In genomic region chr2:217412721-217413120, GRCh38 we compare ENCODE assay signal across 12 cellular contexts.
DNase-seq lines count a peak whose midpoint lies in the region; ATAC-seq and TF ChIP-seq lines count a peak whose summit lies in the region.
"Had no signal": no experiment of that assay in that cellular context is flagged by ENCODE, and none has a peak within 500 bp of the region (broad histone marks: within the 10 kb centered on the region; RNA-seq: fewer than 3 reads in every experiment).

No MANE protein-coding gene starts in this region.

- no peak overlapping the region for H2AK5ac ChIP-seq in neuronal stem cell (ENCODE audit: low read depth, low read length)

- H3K9me3 ChIP-seq in neuronal stem cell (replicated peaks in 1 of 2; ENCODE audit: control insufficient read depth in 2 of 2, insufficient read depth in 1 of 2, low read depth in 1 of 2, low read length in 2 of 2): no peaks in the 10 kb centered on the region
- H3K9me3 ChIP-seq in osteoblast (ENCODE audit: low read depth, low read length): no peaks in the 10 kb centered on the region

- no peak overlapping the region for H3K23ac ChIP-seq in neuronal stem cell (ENCODE audit: low read depth, low read length, poor library complexity)

- H2BK120ac ChIP-seq in neuronal stem cell (ENCODE audit: low read depth, low read length): no peak overlapping the region

- no peak overlapping the region for H2BK5ac ChIP-seq in neuronal stem cell (ENCODE audit: low read length)

- no peak overlapping the region for H2BK12ac ChIP-seq in neuronal stem cell (ENCODE audit: low read length)

- H3K14ac ChIP-seq in neuronal stem cell (ENCODE audit: low read length): no peak overlapping the region

- H3K4me3 ChIP-seq in fibroblast of mammary gland (ENCODE audit: control insufficient read depth, low read depth, low read length): no peak overlapping the region
- H3K4me3 ChIP-seq in neuronal stem cell (ENCODE audit: low read length in 2 of 2): no peak overlapping the region
- no peak overlapping the region for H3K4me3 ChIP-seq in urinary bladder (ENCODE audit: low read depth, low read length)
- no peak overlapping the region for H3K4me3 ChIP-seq in osteoblast (ENCODE audit: insufficient read depth, low read length)

- DNase-seq in NCI-H446 treated with DMSO at 0.1 percent for 48 hours (lab: John Stamatoyannopoulos, UW): peak; percentile 16
- DNase-seq in fibroblast of mammary gland (ENCODE audit: low read depth): peak; percentile 56
- no peak for DNase-seq in neuronal stem cell (ENCODE audit: low spot score)
- DNase-seq in osteoblast (ENCODE audit: insufficient read length, low spot score, missing footprints): no peak
- DNase-seq: activated naive CD8-positive, alpha-beta T cell treated with anti-CD3 and anti-CD28 coated beads for 36 hours; CD8-positive, alpha-beta T cell; left cardiac atrium; stimulated activated CD4-positive, alpha-beta T cell treated with anti-CD3 and anti-CD28 coated beads, Interleukin-4, amount 100 ng/mL, for 24 hours; stimulated activated naive B cell treated with anti-CD40 and anti-IgM and Interleukin-4, amounts not matched to agents 10 μg/mL and 1 μg/mL and 100 μg/mL, for 72 hours had no signal

- H3K4me2 ChIP-seq in neuronal stem cell (ENCODE audit: insufficient read depth, low read length, poor library complexity, severe bottlenecking) (no peak overlapping the region), osteoblast (ENCODE audit: insufficient read depth, low read length) (no peak overlapping the region)

- ATAC-seq in HG03280 (IDR thresholded peaks at IDR 0.05; ENCODE audit: unreplicated experiment): no peak
- no peak for ATAC-seq in GM21381 (IDR thresholded peaks at IDR 0.05; ENCODE audit: unreplicated experiment)
- ATAC-seq: CD8-positive, alpha-beta T cell; stimulated activated naive B cell treated with anti-CD40 and anti-IgM and Interleukin-4, amounts not matched to agents 10 μg/mL and 1 μg/mL and 100 μg/mL, for 72 hours had no signal

- H3K9ac ChIP-seq in neuronal stem cell (ENCODE audit: low read depth, low read length, poor library complexity): no peak overlapping the region

- peak overlapping the region; percentile 23 for H2AFZ ChIP-seq in neuronal stem cell (ENCODE audit: low read length)
- no peak overlapping the region for H2AFZ ChIP-seq in osteoblast (ENCODE audit: low read length)

- H4K20me1 ChIP-seq in osteoblast (ENCODE audit: insufficient read depth, low read length): no peaks in the 10 kb centered on the region

- H3K4ac ChIP-seq in neuronal stem cell (ENCODE audit: low read length): no peak overlapping the region

- no peak overlapping the region for H4K91ac ChIP-seq in neuronal stem cell (ENCODE audit: low read depth, low read length, poor library complexity)

- H3K27ac ChIP-seq in neuronal stem cell (replicated peaks; ENCODE audit: low read length) (no peak overlapping the region), urinary bladder (ENCODE audit: low read depth) (peak overlapping the region; percentile 33), osteoblast (ENCODE audit: low read depth, low read length) (no peak overlapping the region)

- TF ChIP-seq CTCF in fibroblast of mammary gland (conservative IDR thresholded peaks at IDR 0.05; ENCODE audit: control insufficient read depth, insufficient read depth, low read depth, low read length): no peak
- TF ChIP-seq CTCF in osteoblast (IDR thresholded peaks at IDR 0.05; ENCODE audit: extremely low read depth, low read depth, low read length): no peak

- H3K79me1 ChIP-seq in neuronal stem cell (ENCODE audit: low read depth, low read length): no peaks in the 10 kb centered on the region

- WGBS in neuronal stem cell (ENCODE audit: extremely low coverage in 2 of 2, insufficient read length in 2 of 2, insufficient replicate concordance in 1 of 2), 2 donors: no CpG with 5 or more reads among the region's 4 CpGs
- WGBS in urinary bladder: 29% methylated on average over 4 of the region's 4 CpGs

- no peaks in the 10 kb centered on the region for H3K27me3 ChIP-seq in neuronal stem cell (ENCODE audit: control insufficient read depth in 3 of 3, insufficient read depth in 3 of 3, low read depth in 1 of 3, low read length in 3 of 3)
- no peaks in the 10 kb centered on the region for H3K27me3 ChIP-seq in osteoblast (ENCODE audit: insufficient read depth, low read length)

- no peak overlapping the region for H3K18ac ChIP-seq in neuronal stem cell (ENCODE audit: low read length)

- H3K36me3 ChIP-seq in neuronal stem cell (replicated peaks in 1 of 2; ENCODE audit: control insufficient read depth in 2 of 2, insufficient read depth in 2 of 2, low read length in 2 of 2): no peaks in the 10 kb centered on the region
- H3K36me3 ChIP-seq in urinary bladder (ENCODE audit: insufficient read depth): no peaks in the 10 kb centered on the region
- H3K36me3 ChIP-seq in osteoblast (ENCODE audit: insufficient read depth, low read length): no peaks in the 10 kb centered on the region

- no peaks in the 10 kb centered on the region for H3K4me1 ChIP-seq in neuronal stem cell (ENCODE audit: control insufficient read depth in 2 of 2, insufficient read depth in 1 of 2, low read depth in 1 of 2, low read length in 2 of 2)
- H3K4me1 ChIP-seq in urinary bladder (ENCODE audit: insufficient read depth): peaks cover 2% of the 10 kb centered on the region
- peaks cover 13% of the 10 kb centered on the region for H3K4me1 ChIP-seq in osteoblast (ENCODE audit: insufficient read depth, low read length)

- H3K79me2 ChIP-seq in osteoblast (ENCODE audit: insufficient read depth, low read length): no peaks in the 10 kb centered on the region

- H4K8ac ChIP-seq in neuronal stem cell (ENCODE audit: low read depth, low read length): no peak overlapping the region

- no peak overlapping the region for H2BK15ac ChIP-seq in neuronal stem cell (ENCODE audit: low read length)

Comparison
In these comparisons a context has a peak if more than half of its experiments do, and no peak if none do; other contexts are left out.
1. DNase-seq: peak in NCI-H446 treated with DMSO at 0.1 percent for 48 hours (single experiment) and fibroblast of mammary gland (single experiment); none in neuronal stem cell (single experiment) and osteoblast (single experiment).